Comparison of ENCODE assay signal across 8 cellular contexts in genomic region chr1:84973493-84974334, GRCh38. TPM values are rescaled to one million over a fixed set of nuclear protein-coding genes. Genes with fewer than 3 reads are reported as not detected.
A peak's percentile ranks its signal among the peaks of the same experiment; 100 is the strongest.
DNase-seq lines count a peak whose midpoint lies in the region; ATAC-seq and TF ChIP-seq lines count a peak whose summit lies in the region.

No MANE protein-coding gene starts in this region.

- peak overlapping the region; percentile 61 for H3K4me3 Mint-ChIP-seq in activated T-helper 17 cell treated with anti-CD3 and anti-CD28 coated beads, Interleukin-2, amount 50 U/mL, for 72 hours

- peaks cover 4% of the 10 kb centered on the region for H3K9me3 Mint-ChIP-seq in activated T-helper 17 cell treated with anti-CD3 and anti-CD28 coated beads, Interleukin-2, amount 50 U/mL, for 72 hours

- H3K27ac ChIP-seq in stomach = no peak overlapping the region

- H3K27ac Mint-ChIP-seq in activated T-helper 17 cell treated with anti-CD3 and anti-CD28 coated beads, Interleukin-2, amount 50 U/mL, for 72 hours = peak overlapping the region; percentile 55

- H3K36me3 Mint-ChIP-seq in activated T-helper 17 cell treated with anti-CD3 and anti-CD28 coated beads, Interleukin-2, amount 50 U/mL, for 72 hours (ENCODE audit: low read depth) = peaks cover 59% of the 10 kb centered on the region

- ATAC-seq in GM19395 (IDR thresholded peaks at IDR 0.05; ENCODE audit: unreplicated experiment) = peak; percentile 51
- peak; percentile 33 for ATAC-seq in HG03139 (IDR thresholded peaks at IDR 0.05; ENCODE audit: unreplicated experiment)
- ATAC-seq in activated T-helper 17 cell treated with anti-CD3 and anti-CD28 coated beads, Interleukin-2, amount 50 U/mL, for 72 hours (replicated peaks) = peak; percentile 9

- H3K4me1 Mint-ChIP-seq in activated T-helper 17 cell treated with anti-CD3 and anti-CD28 coated beads, Interleukin-2, amount 50 U/mL, for 72 hours = peaks cover 34% of the 10 kb centered on the region

- H3K9me3 ChIP-seq in stomach = no peaks in the 10 kb centered on the region

- no peak for TF ChIP-seq CTCF in stomach (IDR thresholded peaks at IDR 0.05)

- no peak for TF ChIP-seq POLR2A in stomach (IDR thresholded peaks at IDR 0.05)

- DNase-seq in ELF-1 (ENCODE audit: low read depth, low spot score) (peak; percentile 6), hippocampal formation (lab: John Stamatoyannopoulos, UW) (no peak), stomach (no peak), cerebellar cortex (ENCODE audit: low spot score) (no peak)
- DNase-seq in activated effector memory CD4-positive, alpha-beta T cell treated with Interleukin-2 at 50 U/mL for 16 hours = no peak

- no peaks in the 10 kb centered on the region for H3K4me1 ChIP-seq in stomach

- H3K27me3 ChIP-seq in stomach = no peaks in the 10 kb centered on the region

- no peak for TF ChIP-seq EP300 in stomach (IDR thresholded peaks at IDR 0.05)

- 74 to 88% (median 77%) methylated on average over 7 of the region's 7 CpGs for WGBS in stomach, 5 donors

- intact Hi-C loops in stomach (cut with DNase I; ENCODE audit: low total_unique reads) = no loop called here

- H3K4me3 ChIP-seq in stomach = no peak overlapping the region

- no peaks in the 10 kb centered on the region for H3K36me3 ChIP-seq in stomach

- H3K27me3 Mint-ChIP-seq in activated T-helper 17 cell treated with anti-CD3 and anti-CD28 coated beads, Interleukin-2, amount 50 U/mL, for 72 hours = no peaks in the 10 kb centered on the region

RNA-seq across cellular contexts. Expression of gene MCOLN2, which starts 23.2 kb away (rescaled TPM):
- 10 to 100 TPM; 25.6 to 43.8 TPM for total RNA-seq in activated T-helper 17 cell treated with anti-CD3 and anti-CD28 coated beads, Interleukin-2, amount 50 U/mL, for 72 hours
- total RNA-seq in stomach = 10 to 100 TPM in 1 of 5 donors, 1 to 10 TPM in 2, not detected in 2; 1.7 to 27.2 (median 2.2) TPM
- polyA plus RNA-seq in stomach = 1 to 10 TPM in 2 of 3 donors, under 1 TPM in 1; 0.50 to 2.0 (median 1.7) TPM
